ENCODE assay signal across 1 cellular context in genomic region chr17:50087246-50087911, GRCh38.
TF ChIP-seq lines count a peak whose summit lies in the region.

No MANE protein-coding gene starts in this region.

TF ChIP-seq in K562, 482 proteins besides CTCF, POLR2A, EP300 and RAD21 (continued from another document and continues in another):
- TF ChIP-seq PRDM10 (IDR thresholded peaks at IDR 0.05; ENCODE audit: partially characterized antibody) (no peak), GTF2B (IDR thresholded peaks at IDR 0.05; ENCODE audit: extremely low read depth, insufficient read length) (no peak), EGR1 (conservative IDR thresholded peaks at IDR 0.05) (no peak), XRCC5 (IDR thresholded peaks at IDR 0.05; ENCODE audit: low read depth, low read length) (0 out of 2 replicates have a peak, but pooled peaks have one; percentile 48), CHD2 (IDR thresholded peaks at IDR 0.05; ENCODE audit: low read depth, low read length) (no peak), BHLHE40 (IDR thresholded peaks at IDR 0.05; ENCODE audit: low read length) (0 out of 2 replicates have a peak, but pooled peaks have one; percentile 15), ZBTB1 (CRISPR knock-in tag; IDR thresholded peaks at IDR 0.05; ENCODE audit: borderline replicate concordance, low read depth) (no peak), ZNF609 (CRISPR knock-in tag; IDR thresholded peaks at IDR 0.05; ENCODE audit: borderline replicate concordance) (no peak), ELF4 (CRISPR knock-in tag; IDR thresholded peaks at IDR 0.05) (no peak), ZBTB26 (CRISPR knock-in tag; IDR thresholded peaks at IDR 0.05) (no peak), RCOR1 (IDR thresholded peaks at IDR 0.05; ENCODE audit: borderline replicate concordance in 1 of 2, low read depth in 2 of 2, low read length in 2 of 2) (0 out of 4 replicates have a peak, but pooled peaks of 1 of the 2 experiments have one; percentile 11), RREB1 (CRISPR knock-in tag; IDR thresholded peaks at IDR 0.05) (no peak), RFX7 (CRISPR knock-in tag; IDR thresholded peaks at IDR 0.05) (no peak), STAT5B (CRISPR knock-in tag; IDR thresholded peaks at IDR 0.05) (no peak), CBX1 (IDR thresholded peaks at IDR 0.05; ENCODE audit: low read depth) (peak; percentile 71; the same call in 1 of the 2 replicates), PCBP2 (IDR thresholded peaks at IDR 0.05; ENCODE audit: low read depth, low read length, poor library complexity, severe bottlenecking) (no peak), ELF1 (tag; IDR thresholded peaks at IDR 0.05) (no peak), MCM7 (IDR thresholded peaks at IDR 0.05) (no peak), RAD51 (IDR thresholded peaks at IDR 0.05; ENCODE audit: borderline replicate concordance, low read depth) (no peak), BCLAF1 (IDR thresholded peaks at IDR 0.05; ENCODE audit: borderline replicate concordance in 1 of 2, control insufficient read depth in 1 of 2, low read depth in 2 of 2, low read length in 1 of 2) (no peak), ARID1B (IDR thresholded peaks at IDR 0.05) (no peak), NFIC (IDR thresholded peaks at IDR 0.05) (no peak), RB1 (IDR thresholded peaks at IDR 0.05; ENCODE audit: low read depth) (no peak), HNRNPL (IDR thresholded peaks at IDR 0.05; ENCODE audit: low read depth, low read length) (no peak), STAG1 (CRISPR knock-in tag; IDR thresholded peaks at IDR 0.05; ENCODE audit: borderline replicate concordance) (peak; percentile 74; the same call in 1 of the 2 replicates), SRSF1 (IDR thresholded peaks at IDR 0.05; ENCODE audit: low read depth, low read length) (no peak), E2F1 (CRISPR knock-in tag; IDR thresholded peaks at IDR 0.05) (no peak), KLF6 (CRISPR knock-in tag; IDR thresholded peaks at IDR 0.05; ENCODE audit: borderline replicate concordance) (no peak), THAP12 (CRISPR knock-in tag; IDR thresholded peaks at IDR 0.05) (no peak)
